8 cellular contexts compared by ENCODE assay signal in genomic region chr18:12659904-12660605, GRCh38. TPM values are rescaled to one million over a fixed set of nuclear protein-coding genes. Genes with fewer than 3 reads are reported as not detected.
DNase-seq lines count a peak whose midpoint lies in the region; ATAC-seq and TF ChIP-seq lines count a peak whose summit lies in the region.

No MANE protein-coding gene starts in this region.

- no peak for TF ChIP-seq POLR2A in body of pancreas (IDR thresholded peaks at IDR 0.05)

- no peak overlapping the region for H3K27ac Mint-ChIP-seq in IgD-negative memory B cell

- DNase-seq in NCI-H1436 (lab: John Stamatoyannopoulos, UW) (peak; percentile 42), NCI-H1436 treated with DMSO at 0.1 percent for 48 hours (lab: John Stamatoyannopoulos, UW) (no peak), RWPE2 (ENCODE audit: low spot score) (no peak), body of pancreas (peak; percentile 58 to 72 (median 68)), left kidney (ENCODE audit: low read depth, low spot score) (peak; percentile 83), superior temporal gyrus (ENCODE audit: extremely low spot score) (peak; percentile 88), ureter (ENCODE audit: low spot score) (no peak)

- H3K36me3 ChIP-seq in RWPE2 (ENCODE audit: low read depth): no peaks in the 10 kb centered on the region
- no peaks in the 10 kb centered on the region for H3K36me3 ChIP-seq in body of pancreas (replicated peaks in 1 of 2; ENCODE audit: insufficient read depth in 1 of 2, low read depth in 2 of 2)

- peak overlapping the region; percentile 48 to 81 (median 52) for H3K4me3 Mint-ChIP-seq in IgD-negative memory B cell

- H3K4me3 ChIP-seq in RWPE2 (ENCODE audit: severe bottlenecking): no peak overlapping the region
- H3K4me3 ChIP-seq in body of pancreas: no peak overlapping the region

- H3K27ac ChIP-seq in RWPE2 (ENCODE audit: poor library complexity, severe bottlenecking): no peak overlapping the region
- H3K27ac ChIP-seq in body of pancreas: peak overlapping the region in 2 of 4 donors; percentile 26 to 54

- intact Hi-C loops in body of pancreas (cut with DNase I): loop anchor here (5.0 kb wide), 2 partner anchors 118 to 263 kb away; no protein-coding TSS in a partner anchor

- peak; percentile 88 for TF ChIP-seq CTCF in RWPE2 (IDR thresholded peaks at IDR 0.05; ENCODE audit: poor library complexity, severe bottlenecking)
- peak; percentile 67 to 96 (median 93) for TF ChIP-seq CTCF in body of pancreas (IDR thresholded peaks at IDR 0.05)

- H3K27me3 ChIP-seq in RWPE2 (ENCODE audit: insufficient read depth, poor library complexity, severe bottlenecking) (no peaks in the 10 kb centered on the region), body of pancreas (no peaks in the 10 kb centered on the region)

- H3K4me1 ChIP-seq in RWPE2 (ENCODE audit: insufficient read depth, poor library complexity, severe bottlenecking) (peaks cover 7% of the 10 kb centered on the region), body of pancreas (peaks cover 7% of the 10 kb centered on the region)

- no peaks in the 10 kb centered on the region for H3K9me3 ChIP-seq in RWPE2 (ENCODE audit: severe bottlenecking)
- no peaks in the 10 kb centered on the region for H3K9me3 ChIP-seq in body of pancreas

- peaks cover 10% of the 10 kb centered on the region for H3K27me3 Mint-ChIP-seq in IgD-negative memory B cell

- peaks cover 2% of the 10 kb centered on the region for H3K36me3 Mint-ChIP-seq in IgD-negative memory B cell

- no peaks in the 10 kb centered on the region for H3K9me3 Mint-ChIP-seq in IgD-negative memory B cell

- no peak for ATAC-seq in RWPE2 (ENCODE audit: low read depth)
- peak; percentile 58 for ATAC-seq in body of pancreas

- peaks cover 6 to 12% (median 7%) of the 10 kb centered on the region in 3 donors for H3K4me1 Mint-ChIP-seq in IgD-negative memory B cell

- WGBS in body of pancreas, 2 donors: 58 to 71% methylated on average over 9 of the region's 9 CpGs

RNA-seq across cellular contexts. Expression of gene SPIRE1, which starts 2.1 kb away (rescaled TPM):
- polyA plus RNA-seq in IgD-negative memory B cell: 0.05 TPM
- total RNA-seq in body of pancreas (10 to 100 TPM in 1 of 2 donors, 1 to 10 TPM in 1; 8.2 to 15.0 TPM), ureter (28.1 TPM)

RNA-seq across cellular contexts. Expression of gene CEP76, which starts 42.5 kb away (rescaled TPM):
- 8.5 TPM for polyA plus RNA-seq in IgD-negative memory B cell
- 10 to 100 TPM in 1 of 2 donors, 1 to 10 TPM in 1; 6.2 to 10.2 TPM for total RNA-seq in body of pancreas
- 7.9 TPM for total RNA-seq in ureter

RNA-seq across cellular contexts. Expression of gene PSMG2, which starts 42.8 kb away (rescaled TPM):
- polyA plus RNA-seq in IgD-negative memory B cell: 95.7 TPM
- 10 to 100 TPM in 1 of 2 donors, 1 to 10 TPM in 1; 8.2 to 36.8 TPM for total RNA-seq in body of pancreas
- 70.8 TPM for total RNA-seq in ureter

Comparison
In these comparisons a context has a peak if more than half of its experiments do, and no peak if none do; other contexts are left out.
1. DNase-seq: peak in NCI-H1436 (single experiment), body of pancreas (4 of 4), left kidney (single experiment) and superior temporal gyrus (single experiment); none in NCI-H1436 treated with DMSO at 0.1 percent for 48 hours (single experiment), RWPE2 (single experiment) and ureter (single experiment).